18 cellular contexts compared by ENCODE assay signal in the genomic region with DNA sequence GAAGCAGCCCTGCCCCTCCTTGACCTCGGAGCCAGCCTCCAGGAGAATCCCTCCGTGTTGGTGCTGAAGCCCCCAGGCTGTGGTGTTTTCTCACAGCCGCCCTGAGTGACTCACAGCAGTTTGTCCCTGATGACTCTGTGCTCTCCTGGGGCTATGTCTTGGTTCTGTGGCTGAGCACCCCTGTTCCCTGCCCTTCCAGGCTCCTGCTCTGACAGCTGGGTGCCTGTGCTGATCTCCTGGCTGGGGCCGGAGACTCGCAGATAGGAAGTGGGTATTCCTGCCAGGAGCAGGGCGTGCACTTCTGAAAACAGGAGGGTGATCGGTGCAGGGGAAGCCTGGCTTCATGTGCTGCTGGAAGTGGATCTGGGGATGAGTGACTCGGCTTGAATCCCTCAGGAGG. TPM values are rescaled to one million over a fixed set of nuclear protein-coding genes. Genes with fewer than 3 reads are reported as not detected.
DNase-seq lines count a peak whose midpoint lies in the region; ATAC-seq and TF ChIP-seq lines count a peak whose summit lies in the region.
"Had no signal": no experiment of that assay in that cellular context is flagged by ENCODE, and none has a peak within 500 bp of the region (broad histone marks: within the 10 kb centered on the region; RNA-seq: fewer than 3 reads in every experiment).

No MANE protein-coding gene starts in this region.

- no peak for ATAC-seq in activated T-cell treated with anti-CD3 and anti-CD28 coated beads, Interleukin-2, amount 50 U/mL, for 72 hours (replicated peaks in 1 of 2)

- no peaks in the 10 kb centered on the region for H3K36me3 ChIP-seq in MG63
- H3K36me3 ChIP-seq: esophagus squamous epithelium, HAP-1 had no signal

- no peak for TF ChIP-seq CTCF in cardiac fibroblast (IDR thresholded peaks at IDR 0.05; ENCODE audit: low read depth, low read length)

- no peaks in the 10 kb centered on the region for H3K36me3 Mint-ChIP-seq in activated T-cell treated with anti-CD3 and anti-CD28 coated beads, Interleukin-2, amount 50 U/mL, for 72 hours (ENCODE audit: insufficient read depth in 2 of 2)
- H3K36me3 Mint-ChIP-seq: activated naive CD4-positive, alpha-beta T cell treated with anti-CD3 and anti-CD28 coated beads, Interleukin-2, amount 10 ng/mL, durations not matched to agents 7 days and 5 days; CD8-positive, alpha-beta memory T cell had no signal

- H3K27me3 Mint-ChIP-seq in activated T-cell treated with anti-CD3 and anti-CD28 coated beads, Interleukin-2, amount 50 U/mL, for 72 hours (ENCODE audit: low read depth): peaks cover 10% of the 10 kb centered on the region

- no peak overlapping the region for H3K4me3 Mint-ChIP-seq in activated T-cell treated with anti-CD3 and anti-CD28 coated beads, Interleukin-2, amount 50 U/mL, for 72 hours
- H3K4me3 Mint-ChIP-seq: activated naive CD4-positive, alpha-beta T cell treated with anti-CD3 and anti-CD28 coated beads, Interleukin-2, amount 10 ng/mL, durations not matched to agents 7 days and 5 days; CD8-positive, alpha-beta memory T cell; memory B cell had no signal

- DNase-seq in DMS 273 (lab: John Stamatoyannopoulos, UW; ENCODE audit: unreplicated experiment) (peak; percentile 45), DMS 273 treated with DMSO at 0.1 percent for 48 hours (lab: John Stamatoyannopoulos, UW) (no peak), MG63 (peak; percentile 68), cardiac fibroblast (ENCODE audit: low read depth in 2 of 2) (peak; percentile 25 to 26), myocyte (ENCODE audit: low read depth) (peak; percentile 70), NCI-H2196 treated with DMSO at 0.1 percent for 48 hours (lab: John Stamatoyannopoulos, UW; ENCODE audit: unreplicated experiment) (no peak), pons (ENCODE audit: low spot score) (no peak)
- DNase-seq in activated T-cell treated with anti-CD3 and anti-CD28 coated beads, Interleukin-2, amount 50 U/mL, for 72 hours: no peak
- DNase-seq: activated CD4-positive, CD25-positive, alpha-beta regulatory T cell; activated naive CD4-positive, alpha-beta T cell treated with anti-CD3 and anti-CD28 coated beads, Interleukin-2, amount 10 ng/mL, durations not matched to agents 7 days and 5 days; CD8-positive, alpha-beta memory T cell; esophagus squamous epithelium; NCI-H2081 treated with DMSO at 0.1 percent for 48 hours; NK-92 treated with Interleukin-12 subunit alpha and Interleukin-12 subunit beta, amount 100 ng/mL, for 24 hours; occipital lobe; stimulated activated CD4-positive, alpha-beta T cell treated with anti-CD3 and anti-CD28 coated beads, Interleukin-12 subunit alpha, Interleukin-12 subunit beta, amount 100 ng/mL, for 4 hours had no signal

- H3K27ac Mint-ChIP-seq in activated T-cell treated with anti-CD3 and anti-CD28 coated beads, Interleukin-2, amount 50 U/mL, for 72 hours: no peak overlapping the region
- H3K27ac Mint-ChIP-seq: activated naive CD4-positive, alpha-beta T cell treated with anti-CD3 and anti-CD28 coated beads, Interleukin-2, amount 10 ng/mL, durations not matched to agents 7 days and 5 days; CD8-positive, alpha-beta memory T cell; memory B cell had no signal

- peaks cover 20% of the 10 kb centered on the region for H3K4me1 Mint-ChIP-seq in activated T-cell treated with anti-CD3 and anti-CD28 coated beads, Interleukin-2, amount 50 U/mL, for 72 hours (ENCODE audit: low read depth)

- no peaks in the 10 kb centered on the region; the same call in 1 of the 2 replicates for H3K27me3 ChIP-seq in MG63

- H3K9me3 ChIP-seq in MG63: peaks cover 3% of the 10 kb centered on the region; the same call in 1 of the 2 replicates
- H3K9me3 ChIP-seq: esophagus squamous epithelium, HAP-1 had no signal

- no peak overlapping the region for H3K4me3 ChIP-seq in MG63
- H3K4me3 ChIP-seq in cardiac fibroblast (replicated peaks in 1 of 2; ENCODE audit: low read depth in 2 of 2, low read length in 2 of 2): no peak overlapping the region
- H3K4me3 ChIP-seq: esophagus squamous epithelium, HAP-1 had no signal

- H3K9me3 Mint-ChIP-seq in activated T-cell treated with anti-CD3 and anti-CD28 coated beads, Interleukin-2, amount 50 U/mL, for 72 hours: no peaks in the 10 kb centered on the region
- H3K9me3 Mint-ChIP-seq: activated naive CD4-positive, alpha-beta T cell treated with anti-CD3 and anti-CD28 coated beads, Interleukin-2, amount 10 ng/mL, durations not matched to agents 7 days and 5 days; CD8-positive, alpha-beta memory T cell; memory B cell had no signal

RNA-seq across cellular contexts. Expression of a gene that starts 34.5 kb away (rescaled TPM):
- 16.9 and 33.0 TPM in 2 replicates for total RNA-seq in MG63 (2014; rRNA removed; shearing (Covaris generic); ENCODE audit: low replicate concordance)
- total RNA-seq in myocyte: 43.8 and 46.9 TPM in 2 replicates
- 74.5 TPM for polyA plus RNA-seq in myocyte (2012)
- 10 to 100 TPM; 24.5 to 26.6 TPM for total RNA-seq in activated T-cell treated with anti-CD3 and anti-CD28 coated beads, Interleukin-2, amount 50 U/mL, for 72 hours

Comparison
In these comparisons a context has a peak if more than half of its experiments do, and no peak if none do; other contexts are left out.
1. DNase-seq: peak in DMS 273 (single experiment), MG63 (single experiment), cardiac fibroblast (2 of 2) and myocyte (single experiment); none in DMS 273 treated with DMSO at 0.1 percent for 48 hours (single experiment), activated T-cell treated with anti-CD3 and anti-CD28 coated beads, Interleukin-2, amount 50 U/mL, for 72 hours (0 of 2), NCI-H2196 treated with DMSO at 0.1 percent for 48 hours (single experiment) and pons (single experiment).